ENCODE assay signal across 24 cellular contexts in genomic region chr7:98985945-98986344, GRCh38.
"Had no signal": no experiment of that assay in that cellular context is flagged by ENCODE, and none has a peak within 500 bp of the region (broad histone marks: within the 10 kb centered on the region; RNA-seq: fewer than 3 reads in every experiment).

No MANE protein-coding gene starts in this region.

- H3K9ac ChIP-seq: KMS-11 had no signal

- H3K27ac ChIP-seq: KMS-11, PC-9, Peyer's patch, SJCRH30 had no signal

- FAIRE-seq: HepG2 had no signal

- H3K9me3 ChIP-seq: Peyer's patch, SJCRH30 had no signal

- H2AFZ ChIP-seq: PC-9 had no signal

- H3K4me2 ChIP-seq: KMS-11, PC-9 had no signal

- DNase-seq: IMR-90, Kasumi-1, MV-4-11, NCI-H1048, NCI-H1105, NCI-H1417, NCI-H1436 treated with DMSO at 0.1 percent for 48 hours, NCI-H1694, NCI-H187 treated with DMSO at 0.1 percent for 48 hours, NCI-H2029 treated with DMSO at 0.1 percent for 48 hours, NCI-H2171 treated with DMSO at 0.1 percent for 48 hours, NCI-H2227 treated with DMSO at 0.1 percent for 48 hours, NCI-H524 treated with DMSO at 0.1 percent for 48 hours, NCI-H69, NCI-H774, OCI-M1, PC-9, Peyer's patch, SHP77 treated with DMSO at 0.1 percent for 48 hours, SJCRH30 had no signal

- H3K4me1 ChIP-seq: Peyer's patch, SJCRH30 had no signal

- ATAC-seq: HepG2, Right ventricle myocardium inferior, SK-N-SH treated with all-trans-retinoic acid at 6 μM for 48 hours had no signal

- H3K4me3 ChIP-seq: PC-9, Peyer's patch, SJCRH30 had no signal

- H3K27me3 ChIP-seq: Peyer's patch, SJCRH30 had no signal
